1 cellular context compared by ENCODE assay signal in genomic region chr16:72736074-72736473, GRCh38.
TF ChIP-seq lines count a peak whose summit lies in the region.

No MANE protein-coding gene starts in this region.

TF ChIP-seq in WTC11, 78 proteins besides CTCF, POLR2A, EP300 and RAD21 (continued from another document):
- TF ChIP-seq TEAD1 (CRISPR knock-in tag; IDR thresholded peaks at IDR 0.05) = no peak
